Comparison of ENCODE assay signal across 9 cellular contexts in the genomic region with DNA sequence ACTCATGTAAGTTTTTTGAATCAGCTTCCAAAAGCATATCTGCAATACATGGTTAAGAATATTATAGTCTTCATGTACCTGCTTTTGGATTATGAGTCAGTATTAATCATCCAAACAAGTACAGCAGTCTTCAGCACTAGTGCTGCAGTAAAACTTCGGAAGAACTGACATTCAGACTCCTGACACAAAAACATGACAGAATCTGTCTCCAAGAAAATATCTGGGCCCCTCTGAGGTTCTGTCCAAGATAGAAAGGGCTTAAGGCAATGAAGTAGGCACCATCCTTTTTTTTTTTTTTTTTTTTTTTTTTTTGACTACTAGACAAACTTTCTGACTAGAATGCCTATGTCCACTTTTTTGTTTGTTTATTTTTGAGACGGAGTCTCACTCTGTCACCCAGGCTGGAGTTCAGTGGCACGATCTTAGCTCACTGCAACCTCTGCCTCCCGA.
A peak's percentile ranks its signal among the peaks of the same experiment; 100 is the strongest.
DNase-seq lines count a peak whose midpoint lies in the region; ATAC-seq and TF ChIP-seq lines count a peak whose summit lies in the region.
"Had no signal": no experiment of that assay in that cellular context is flagged by ENCODE, and none has a peak within 500 bp of the region (broad histone marks: within the 10 kb centered on the region; RNA-seq: fewer than 3 reads in every experiment).

No MANE protein-coding gene starts in this region.

- H3K27me3 Mint-ChIP-seq in activated CD4-positive, alpha-beta T cell treated with anti-CD3 and anti-CD28 coated beads for 36 hours = no peaks in the 10 kb centered on the region
- H3K27me3 Mint-ChIP-seq: activated B cell treated with CpG ODN at 0.5 μM for 24 hours had no signal

- H3K4me1 Mint-ChIP-seq in activated CD4-positive, alpha-beta T cell treated with anti-CD3 and anti-CD28 coated beads for 36 hours = peaks cover 53% of the 10 kb centered on the region

- H3K4me3 Mint-ChIP-seq in activated CD4-positive, alpha-beta T cell treated with anti-CD3 and anti-CD28 coated beads for 36 hours = no peak overlapping the region
- H3K4me3 Mint-ChIP-seq: activated B cell treated with CpG ODN at 0.5 μM for 24 hours had no signal

- peak; percentile 92 for ATAC-seq in activated CD4-positive, alpha-beta T cell treated with anti-CD3 and anti-CD28 coated beads for 36 hours
- ATAC-seq in SK-N-SH treated with all-trans-retinoic acid at 6 μM for 48 hours = peak; percentile 67; the same call in 2 of the 3 replicates
- peak; percentile 19 to 85 for ATAC-seq in left cardiac atrium
- peak; percentile 90 for ATAC-seq in stimulated activated naive CD8-positive, alpha-beta T cell treated with anti-CD3 and anti-CD28 coated beads, Interleukin-15, Interleukin-2, amounts not matched to agents 100 U/mL and 50 U/mL, for 24 hours
- ATAC-seq in GM21528 (IDR thresholded peaks at IDR 0.05; ENCODE audit: low FRiP score, unreplicated experiment) = no peak
- no peak for ATAC-seq in GM21447 (IDR thresholded peaks at IDR 0.05; ENCODE audit: unreplicated experiment)
- ATAC-seq in HG02885 (IDR thresholded peaks at IDR 0.05; ENCODE audit: poor library complexity, unreplicated experiment) = no peak

- no peaks in the 10 kb centered on the region for H3K9me3 Mint-ChIP-seq in activated CD4-positive, alpha-beta T cell treated with anti-CD3 and anti-CD28 coated beads for 36 hours (ENCODE audit: low read depth)
- H3K9me3 Mint-ChIP-seq: activated B cell treated with CpG ODN at 0.5 μM for 24 hours had no signal

- CTCF ChIA-PET in activated CD4-positive, alpha-beta T cell treated with anti-CD3 and anti-CD28 coated beads for 36 hours (lab: Charles Lee) = interaction anchor here (1.2 to 2.2 kb wide), 3 partner anchors 11 to 27 kb away, joined by 3 to 9 read pairs (median 5); no protein-coding TSS in a partner anchor

- intact Hi-C loops in activated CD4-positive, alpha-beta T cell treated with anti-CD3 and anti-CD28 coated beads for 36 hours (cut with DNase I, micrococcal nuclease) = loop anchor here in 1 of 2 experiments (2.0 kb wide), 1 partner anchor 20 kb away; no protein-coding TSS in a partner anchor
- intact Hi-C loops in left cardiac atrium (cut with DNase I) = no loop called here

- DNase-seq in activated CD4-positive, alpha-beta T cell treated with anti-CD3 and anti-CD28 coated beads for 36 hours = no peak
- no peak for DNase-seq in activated CD4-positive, alpha-beta T cell treated with anti-CD3 and anti-CD28 coated beads, Interleukin-2, amount 50 U/mL, for 4 hours
- no peak for DNase-seq in left cardiac atrium
- DNase-seq in stimulated activated naive CD8-positive, alpha-beta T cell treated with anti-CD3 and anti-CD28 coated beads, Interleukin-15, Interleukin-2, amounts not matched to agents 100 U/mL and 50 U/mL, for 24 hours = no peak
- DNase-seq: activated B cell treated with CpG ODN at 0.5 μM for 24 hours had no signal

- peaks cover 4% of the 10 kb centered on the region for H3K36me3 Mint-ChIP-seq in activated CD4-positive, alpha-beta T cell treated with anti-CD3 and anti-CD28 coated beads for 36 hours (ENCODE audit: low read depth)

- peak overlapping the region; percentile 78 for H3K27ac Mint-ChIP-seq in activated CD4-positive, alpha-beta T cell treated with anti-CD3 and anti-CD28 coated beads for 36 hours
- H3K27ac Mint-ChIP-seq: activated B cell treated with CpG ODN at 0.5 μM for 24 hours had no signal

- POLR2A ChIA-PET in activated CD4-positive, alpha-beta T cell treated with anti-CD3 and anti-CD28 coated beads for 36 hours (lab: Charles Lee) = no interaction called here

TF ChIP-seq in SK-N-SH treated with all-trans-retinoic acid at 6 μM for 48 hours, 23 proteins besides CTCF, POLR2A, EP300 and RAD21:
- TF ChIP-seq ZFP30 (CRISPR knock-in tag; IDR thresholded peaks at IDR 0.05) (no peak), GLIS3 (CRISPR knock-in tag; IDR thresholded peaks at IDR 0.05) (no peak), ARNTL (CRISPR knock-in tag; IDR thresholded peaks at IDR 0.05; ENCODE audit: borderline replicate concordance, low read depth) (no peak), ESRRG (CRISPR knock-in tag; IDR thresholded peaks at IDR 0.05) (no peak), TOX (CRISPR knock-in tag; IDR thresholded peaks at IDR 0.05; ENCODE audit: borderline replicate concordance) (no peak), OSR1 (CRISPR knock-in tag; IDR thresholded peaks at IDR 0.05) (no peak), ZNF565 (CRISPR knock-in tag; conservative IDR thresholded peaks at IDR 0.05; ENCODE audit: low read depth) (no peak), ZNF70 (CRISPR knock-in tag; IDR thresholded peaks at IDR 0.05) (no peak), CSDC2 (CRISPR knock-in tag; IDR thresholded peaks at IDR 0.05) (no peak), CREB5 (CRISPR knock-in tag; IDR thresholded peaks at IDR 0.05; ENCODE audit: low read depth) (no peak), TSHZ2 (CRISPR knock-in tag; IDR thresholded peaks at IDR 0.05) (no peak), BACH2 (CRISPR knock-in tag; IDR thresholded peaks at IDR 0.05; ENCODE audit: borderline replicate concordance) (no peak), ZC3H10 (CRISPR knock-in tag; IDR thresholded peaks at IDR 0.05) (no peak), POU6F1 (CRISPR knock-in tag; IDR thresholded peaks at IDR 0.05; ENCODE audit: borderline replicate concordance, low read depth) (no peak), RARB (CRISPR knock-in tag; IDR thresholded peaks at IDR 0.05) (no peak)
- TF ChIP-seq, protein P1, sequence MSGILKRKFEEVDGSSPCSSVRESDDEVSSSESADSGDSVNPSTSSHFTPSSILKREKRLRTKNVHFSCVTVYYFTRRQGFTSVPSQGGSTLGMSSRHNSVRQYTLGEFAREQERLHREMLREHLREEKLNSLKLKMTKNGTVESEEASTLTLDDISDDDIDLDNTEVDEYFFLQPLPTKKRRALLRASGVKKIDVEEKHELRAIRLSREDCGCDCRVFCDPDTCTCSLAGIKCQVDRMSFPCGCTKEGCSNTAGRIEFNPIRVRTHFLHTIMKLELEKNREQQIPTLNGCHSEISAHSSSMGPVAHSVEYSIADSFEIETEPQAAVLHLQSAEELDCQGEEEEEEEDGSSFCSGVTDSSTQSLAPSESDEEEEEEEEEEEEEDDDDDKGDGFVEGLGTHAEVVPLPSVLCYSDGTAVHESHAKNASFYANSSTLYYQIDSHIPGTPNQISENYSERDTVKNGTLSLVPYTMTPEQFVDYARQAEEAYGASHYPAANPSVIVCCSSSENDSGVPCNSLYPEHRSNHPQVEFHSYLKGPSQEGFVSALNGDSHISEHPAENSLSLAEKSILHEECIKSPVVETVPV (CRISPR knock-in tag; IDR thresholded peaks at IDR 0.05) = no peak

Comparison
In these comparisons a context has a peak if more than half of its experiments do, and no peak if none do; other contexts are left out.
1. ATAC-seq: peak in activated CD4-positive, alpha-beta T cell treated with anti-CD3 and anti-CD28 coated beads for 36 hours (single experiment), SK-N-SH treated with all-trans-retinoic acid at 6 μM for 48 hours (single experiment), left cardiac atrium (2 of 2) and stimulated activated naive CD8-positive, alpha-beta T cell treated with anti-CD3 and anti-CD28 coated beads, Interleukin-15, Interleukin-2, amounts not matched to agents 100 U/mL and 50 U/mL, for 24 hours (single experiment); none in GM21528 (single experiment), GM21447 (single experiment) and HG02885 (single experiment).